15 cellular contexts compared by ENCODE assay signal in the genomic region with DNA sequence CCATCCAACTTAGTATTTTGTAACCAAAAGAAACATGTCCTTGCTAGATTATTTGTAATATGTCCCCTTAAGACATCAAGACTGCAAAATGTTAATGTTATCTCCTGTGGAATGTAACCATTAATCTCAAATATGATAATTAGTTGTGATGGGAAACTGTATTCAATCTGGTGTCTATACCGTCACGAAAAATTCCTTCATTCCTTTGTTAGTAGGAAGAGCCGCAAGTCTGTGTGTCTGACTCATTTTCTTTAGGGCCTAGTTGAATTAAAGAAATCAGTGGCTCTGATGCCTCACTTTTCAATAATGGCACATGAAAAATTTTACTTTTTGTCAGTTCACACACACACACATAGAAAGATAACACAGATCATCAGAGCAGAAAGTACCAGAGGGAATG.
"Had no signal": no experiment of that assay in that cellular context is flagged by ENCODE, and none has a peak within 500 bp of the region (broad histone marks: within the 10 kb centered on the region; RNA-seq: fewer than 3 reads in every experiment).

No MANE protein-coding gene starts in this region.

- H3K4me3 ChIP-seq: heart left ventricle, sigmoid colon, skin epidermis, stomach, thoracic aorta, transverse colon had no signal

- DNase-seq: dermis blood vessel endothelial cell; heart left ventricle; hippocampal formation; kidney glomerular epithelial cell; mesendoderm; naive thymus-derived CD4-positive, alpha-beta T cell; posterior cingulate gyrus; sigmoid colon; stimulated activated naive CD4-positive, alpha-beta T cell; stomach; substantia nigra; transverse colon had no signal

- H3K27ac ChIP-seq: heart left ventricle, sigmoid colon, skin epidermis, stomach, thoracic aorta, transverse colon had no signal

- H3K4me1 ChIP-seq: heart left ventricle, sigmoid colon, stomach, transverse colon had no signal

- H3K4me1 Mint-ChIP-seq: naive thymus-derived CD4-positive, alpha-beta T cell had no signal

- H3K9me3 ChIP-seq: heart left ventricle, sigmoid colon, stomach, thoracic aorta, transverse colon had no signal

- H3K27me3 ChIP-seq: heart left ventricle, sigmoid colon, stomach, transverse colon had no signal

- H3K36me3 ChIP-seq: heart left ventricle, sigmoid colon, stomach, thoracic aorta, transverse colon had no signal

- ATAC-seq: heart left ventricle; naive thymus-derived CD4-positive, alpha-beta T cell had no signal

- H3K27ac Mint-ChIP-seq: naive thymus-derived CD4-positive, alpha-beta T cell had no signal

- H3K4me3 Mint-ChIP-seq: naive thymus-derived CD4-positive, alpha-beta T cell; neural crest cell had no signal
